Comparison of ENCODE assay signal across 8 cellular contexts in genomic region chr17:81834831-81835267, GRCh38. TPM values are rescaled to one million over a fixed set of nuclear protein-coding genes. Genes with fewer than 3 reads are reported as not detected.
A peak's percentile ranks its signal among the peaks of the same experiment; 100 is the strongest.
DNase-seq lines count a peak whose midpoint lies in the region; ATAC-seq and TF ChIP-seq lines count a peak whose summit lies in the region.

Gene PPP1R27, minus strand, starts transcription at chr17:81835050. Its CDS starts 97 bp downstream, at chr17:81834953.

- TF ChIP-seq CTCF in liver (IDR thresholded peaks at IDR 0.05; ENCODE audit: low read depth, low read length, missing input control) (no peak), tibial artery (IDR thresholded peaks at IDR 0.05) (no peak)

- no peaks in the 10 kb centered on the region for H3K9me3 Mint-ChIP-seq in activated naive CD4-positive, alpha-beta T cell treated with anti-CD3 and anti-CD28 coated beads for 36 hours

- H3K36me3 Mint-ChIP-seq in activated naive CD4-positive, alpha-beta T cell treated with anti-CD3 and anti-CD28 coated beads for 36 hours (ENCODE audit: low read depth) = peaks cover 4% of the 10 kb centered on the region

- no peaks in the 10 kb centered on the region for H3K9me3 ChIP-seq in adipocyte (ENCODE audit: control insufficient read depth, low read length)
- no peaks in the 10 kb centered on the region for H3K9me3 ChIP-seq in liver (ENCODE audit: control insufficient read depth in 4 of 4, low read length in 3 of 4)
- no peaks in the 10 kb centered on the region for H3K9me3 ChIP-seq in tibial artery
- H3K9me3 ChIP-seq in aorta (ENCODE audit: control insufficient read depth, low read length) = no peaks in the 10 kb centered on the region

- no peak for ATAC-seq in aorta (ENCODE audit: low FRiP score)

- WGBS in liver = 96% methylated on average over 26 of the region's 26 CpGs
- WGBS in aorta, 2 donors = 91 to 96% methylated on average over 26 of the region's 26 CpGs

- H3K4me3 ChIP-seq in adipocyte (ENCODE audit: low read length) (peak within 1 kb of the TSS; percentile 86), liver (ENCODE audit: low read depth in 1 of 3, low read length in 3 of 3) (peak within 1 kb of the TSS; percentile 0 to 80 (median 71)), tibial artery (peak within 1 kb of the TSS; percentile 69 to 85), aorta (ENCODE audit: low read length in 2 of 2) (no peak within 1 kb of the TSS)

- intact Hi-C loops in activated naive CD4-positive, alpha-beta T cell treated with anti-CD3 and anti-CD28 coated beads for 36 hours (cut with micrococcal nuclease) = no loop called here
- intact Hi-C loops in tibial artery (cut with DNase I; ENCODE audit: low total_unique reads) = no loop called here
- intact Hi-C loops in aorta (cut with DNase I) = no loop called here

- no peak for DNase-seq in activated naive CD4-positive, alpha-beta T cell treated with anti-CD3 and anti-CD28 coated beads for 36 hours
- DNase-seq in activated naive CD4-positive, alpha-beta T cell (lab: John Stamatoyannopoulos, UW) = no peak
- DNase-seq in adipocyte (ENCODE audit: low read depth) (no peak), tibial artery (no peak), pons (ENCODE audit: low spot score) (no peak), aorta (no peak), ureter (ENCODE audit: low spot score) (no peak)

- TF ChIP-seq RAD21 in liver (IDR thresholded peaks at IDR 0.05) = no peak

- H3K27me3 ChIP-seq in adipocyte (replicated peaks; ENCODE audit: control insufficient read depth, insufficient read depth, low read length) (no peaks in the 10 kb centered on the region), liver (ENCODE audit: control insufficient read depth in 4 of 4, insufficient read depth in 4 of 4, low read length in 3 of 4) (no peaks in the 10 kb centered on the region), tibial artery (no peaks in the 10 kb centered on the region), aorta (ENCODE audit: control insufficient read depth in 1 of 2, insufficient read depth in 2 of 2, low read length in 1 of 2) (no peaks in the 10 kb centered on the region)

- peak within 1 kb of the TSS; percentile 82 for H3K4me3 Mint-ChIP-seq in activated naive CD4-positive, alpha-beta T cell treated with anti-CD3 and anti-CD28 coated beads for 36 hours

- no peaks in the 10 kb centered on the region for H3K36me3 ChIP-seq in adipocyte (ENCODE audit: control insufficient read depth, insufficient read depth, low read length, severe bottlenecking)
- H3K36me3 ChIP-seq in liver (ENCODE audit: control insufficient read depth in 4 of 4, insufficient read depth in 3 of 4, low read depth in 1 of 4, low read length in 3 of 4) = no peaks in the 10 kb centered on the region
- peaks cover 0 to 2% (median 0%) of the 10 kb centered on the region in 3 donors for H3K36me3 ChIP-seq in tibial artery
- no peaks in the 10 kb centered on the region for H3K36me3 ChIP-seq in aorta (ENCODE audit: control insufficient read depth in 1 of 2, insufficient read depth in 2 of 2, low read length in 1 of 2)

- H3K27ac ChIP-seq in liver (ENCODE audit: low read depth in 1 of 2, low read length in 2 of 2) (peak within 1 kb of the TSS; percentile 91 to 94), tibial artery (peak within 1 kb of the TSS; percentile 87 to 96), aorta (ENCODE audit: low read depth in 1 of 2, low read length in 2 of 2) (no peak within 1 kb of the TSS)

- H3K27me3 Mint-ChIP-seq in activated naive CD4-positive, alpha-beta T cell treated with anti-CD3 and anti-CD28 coated beads for 36 hours (ENCODE audit: low read depth) = no peaks in the 10 kb centered on the region

- H3K9ac ChIP-seq in adipocyte (ENCODE audit: low read length) = peak within 1 kb of the TSS; percentile 92
- H3K9ac ChIP-seq in liver (ENCODE audit: low read depth in 1 of 2, low read length in 2 of 2) = peak within 1 kb of the TSS in 1 of 2 donors; percentile 8

- H3K4me1 ChIP-seq in adipocyte (ENCODE audit: control insufficient read depth, insufficient read depth, low read length) (peaks cover 19% of the 10 kb centered on the region), liver (ENCODE audit: control insufficient read depth in 4 of 4, insufficient read depth in 4 of 4, low read length in 3 of 4) (peaks cover 9 to 30% (median 21%) of the 10 kb centered on the region in 4 donors), tibial artery (peaks cover 0 to 28% (median 20%) of the 10 kb centered on the region in 4 donors), aorta (ENCODE audit: control insufficient read depth in 1 of 2, insufficient read depth in 2 of 2, low read length in 2 of 2) (no peaks in the 10 kb centered on the region)

- peaks cover 14% of the 10 kb centered on the region for H3K4me1 Mint-ChIP-seq in activated naive CD4-positive, alpha-beta T cell treated with anti-CD3 and anti-CD28 coated beads for 36 hours (ENCODE audit: low read depth)

- H3K27ac Mint-ChIP-seq in activated naive CD4-positive, alpha-beta T cell treated with anti-CD3 and anti-CD28 coated beads for 36 hours = peak within 1 kb of the TSS; percentile 78

- CTCF ChIA-PET in activated naive CD4-positive, alpha-beta T cell treated with anti-CD3 and anti-CD28 coated beads for 36 hours (lab: Charles Lee) = no interaction called here

TF ChIP-seq in liver, 16 proteins besides CTCF, POLR2A, EP300 and RAD21:
- TF ChIP-seq HNF4A (conservative IDR thresholded peaks at IDR 0.05) (no peak), MAX (IDR thresholded peaks at IDR 0.05) (no peak), YY1 (IDR thresholded peaks at IDR 0.05) (no peak), REST (IDR thresholded peaks at IDR 0.05) (no peak), EGR1 (IDR thresholded peaks at IDR 0.05; ENCODE audit: low read depth in 2 of 2) (no peak), ATF3 (IDR thresholded peaks at IDR 0.05) (no peak), GABPA (IDR thresholded peaks at IDR 0.05 in 1 of 2, conservative IDR thresholded peaks at IDR 0.05 in 1 of 2) (no peak), NR2F2 (IDR thresholded peaks at IDR 0.05) (no peak), TAF1 (conservative IDR thresholded peaks at IDR 0.05) (no peak)

RNA-seq across cellular contexts. Expression of gene PPP1R27, which starts in this region (rescaled TPM):
- total RNA-seq in activated naive CD4-positive, alpha-beta T cell treated with anti-CD3 and anti-CD28 coated beads for 36 hours = not detected
- total RNA-seq in liver = not detected
- polyA plus RNA-seq in liver = under 1 TPM; 0.31 to 0.35 TPM
- not detected for total RNA-seq in aorta
- under 1 TPM in 1 of 2 donors, not detected in 1; 0.41 TPM for polyA plus RNA-seq in aorta
- not detected for total RNA-seq in ureter

Comparison
In these comparisons a context has a peak if more than half of its experiments do, and no peak if none do; other contexts are left out.
1. H3K4me3 ChIP-seq: peak in adipocyte (single experiment), liver (3 of 3) and tibial artery (2 of 2); none in aorta (0 of 2).
2. H3K27ac ChIP-seq: peak in liver (2 of 2) and tibial artery (2 of 2); none in aorta (0 of 2).